8 cellular contexts compared by ENCODE assay signal in genomic region chr11:57493507-57494503, GRCh38. TPM values are rescaled to one million over a fixed set of nuclear protein-coding genes. Genes with fewer than 3 reads are reported as not detected.
A peak's percentile ranks its signal among the peaks of the same experiment; 100 is the strongest.
DNase-seq lines count a peak whose midpoint lies in the region; ATAC-seq and TF ChIP-seq lines count a peak whose summit lies in the region.

No MANE protein-coding gene starts in this region.

- POLR2A ChIA-PET in Caco-2 (lab: Charles Lee): interaction anchor here (0.6 to 1.4 kb wide), 6 partner anchors 19 to 168 kb away, joined by 3 to 13 read pairs (median 6); partner anchors contain the start of gene SLC43A1

- TF ChIP-seq CTCF in Caco-2 (IDR thresholded peaks at IDR 0.05; ENCODE audit: insufficient read depth in 1 of 2, low read depth in 1 of 2, low read length in 1 of 2, severe bottlenecking in 1 of 2, unreplicated experiment in 1 of 2) (peak; percentile 95 to 97), LNCaP clone FGC (IDR thresholded peaks at IDR 0.05; ENCODE audit: control insufficient read depth, extremely low read depth, insufficient read depth) (peak; percentile 87), chondrocyte (IDR thresholded peaks at IDR 0.05) (peak; percentile 86)

- CTCF ChIA-PET in Caco-2 (lab: Charles Lee): interaction anchor here (0.6 to 2.2 kb wide), 24 partner anchors 8 to 280 kb away, joined by 3 to 132 read pairs (median 10); partner anchors contain the start of genes RTN4RL2, SLC43A1, TIMM10 and UBE2L6

- TSS peak; percentile 98 for BruUV-seq in Caco-2 (replicated peaks; lab: Mats Ljungman, UMichigan)

- no peaks in the 10 kb centered on the region for H3K27me3 Mint-ChIP-seq in Caco-2 (ENCODE audit: insufficient read depth, unreplicated experiment)
- no peaks in the 10 kb centered on the region for H3K27me3 Mint-ChIP-seq in chondrocyte (ENCODE audit: low read depth)

- H3K4me3 Mint-ChIP-seq in Caco-2 (ENCODE audit: unreplicated experiment): peak overlapping the region; percentile 25
- H3K4me3 Mint-ChIP-seq in chondrocyte (ENCODE audit: unreplicated experiment): no peak overlapping the region
- no peak overlapping the region for H3K4me3 Mint-ChIP-seq in stimulated activated effector memory CD8-positive, alpha-beta T cell treated with anti-CD3 and anti-CD28 coated beads, Interleukin-12 subunit alpha, Interleukin-12 subunit beta, amount 100 ng/mL, for 72 hours

- H3K27ac Mint-ChIP-seq in Caco-2 (ENCODE audit: unreplicated experiment): peak overlapping the region; percentile 96
- H3K27ac Mint-ChIP-seq in chondrocyte (ENCODE audit: unreplicated experiment): no peak overlapping the region
- peak overlapping the region; percentile 82 for H3K27ac Mint-ChIP-seq in stimulated activated effector memory CD8-positive, alpha-beta T cell treated with anti-CD3 and anti-CD28 coated beads, Interleukin-12 subunit alpha, Interleukin-12 subunit beta, amount 100 ng/mL, for 72 hours

- no peaks in the 10 kb centered on the region for H3K9me3 Mint-ChIP-seq in Caco-2 (ENCODE audit: unreplicated experiment)
- H3K9me3 Mint-ChIP-seq in chondrocyte (ENCODE audit: low read depth): no peaks in the 10 kb centered on the region
- H3K9me3 Mint-ChIP-seq in stimulated activated effector memory CD8-positive, alpha-beta T cell treated with anti-CD3 and anti-CD28 coated beads, Interleukin-12 subunit alpha, Interleukin-12 subunit beta, amount 100 ng/mL, for 72 hours: no peaks in the 10 kb centered on the region

- peaks cover 67% of the 10 kb centered on the region for H3K36me3 Mint-ChIP-seq in Caco-2 (ENCODE audit: insufficient read depth, unreplicated experiment)
- H3K36me3 Mint-ChIP-seq in chondrocyte (ENCODE audit: low read depth): peaks cover 4% of the 10 kb centered on the region
- peaks cover 26% of the 10 kb centered on the region for H3K36me3 Mint-ChIP-seq in stimulated activated effector memory CD8-positive, alpha-beta T cell treated with anti-CD3 and anti-CD28 coated beads, Interleukin-12 subunit alpha, Interleukin-12 subunit beta, amount 100 ng/mL, for 72 hours

- H3K27me3 ChIP-seq in Caco-2 (replicated peaks; ENCODE audit: control insufficient read depth, insufficient read depth, low read length): no peaks in the 10 kb centered on the region

- H3K36me3 ChIP-seq in Caco-2 (ENCODE audit: control insufficient read depth, insufficient read depth, low read length): peaks cover 10% of the 10 kb centered on the region

- peak; percentile 88 for ATAC-seq in GM21447 (IDR thresholded peaks at IDR 0.05; ENCODE audit: unreplicated experiment)
- peak; percentile 75 for ATAC-seq in stimulated activated effector memory CD8-positive, alpha-beta T cell treated with anti-CD3 and anti-CD28 coated beads, Interleukin-12 subunit alpha, Interleukin-12 subunit beta, amount 100 ng/mL, for 72 hours

- no peak overlapping the region for H3K4me3 ChIP-seq in Caco-2 (ENCODE audit: low read depth, low read length)
- no peak overlapping the region for H3K4me3 ChIP-seq in LNCaP clone FGC (ENCODE audit: low read depth, low read length)

- H3K4me1 Mint-ChIP-seq in Caco-2 (ENCODE audit: low read depth, unreplicated experiment) (peaks cover 28% of the 10 kb centered on the region), chondrocyte (ENCODE audit: low read depth) (no peaks in the 10 kb centered on the region)
- peaks cover 9% of the 10 kb centered on the region for H3K4me1 Mint-ChIP-seq in stimulated activated effector memory CD8-positive, alpha-beta T cell treated with anti-CD3 and anti-CD28 coated beads, Interleukin-12 subunit alpha, Interleukin-12 subunit beta, amount 100 ng/mL, for 72 hours

- peaks cover 40% of the 10 kb centered on the region for H3K4me1 ChIP-seq in Caco-2

- no peaks in the 10 kb centered on the region for H3K9me3 ChIP-seq in Caco-2

- DNase-seq in Caco-2 (peak; percentile 95 to 96), LNCaP clone FGC (ENCODE audit: low read depth) (peak; percentile 61), chondrocyte (ENCODE audit: low spot score) (peak; percentile 72), midbrain (lab: John Stamatoyannopoulos, UW) (peak; percentile 31), MV-4-11 (lab: John Stamatoyannopoulos, UW) (no peak)
- DNase-seq in activated CD4-positive, CD25-positive, alpha-beta regulatory T cell treated with anti-CD3 and anti-CD28 coated beads, Interleukin-2, amount 50 U/mL, for 72 hours: peak; percentile 71
- DNase-seq in stimulated activated effector memory CD8-positive, alpha-beta T cell treated with anti-CD3 and anti-CD28 coated beads, Interleukin-12 subunit alpha, Interleukin-12 subunit beta, amount 100 ng/mL, for 72 hours (ENCODE audit: low spot score in 2 of 2): peak; percentile 62 to 88

- intact Hi-C loops in Caco-2 (cut with micrococcal nuclease; ENCODE audit: unreplicated experiment): loop anchor here (1.0 to 2.0 kb wide), 6 partner anchors 21 to 147 kb away; partner anchors contain the start of gene SLC43A1

RNA-seq across cellular contexts. Expression of gene SLC43A1, which starts 21.7 kb away (rescaled TPM):
- 71.7 and 80.5 TPM in 2 replicates for total RNA-seq in Caco-2 (2022)
- 5.2 to 5.6 TPM (median 5.3 TPM) in 3 replicates for total RNA-seq in chondrocyte

RNA-seq across cellular contexts. Expression of gene RTN4RL2, which starts 33.5 kb away (rescaled TPM):
- total RNA-seq in Caco-2 (2022) (5.5 and 5.6 TPM in 2 replicates), chondrocyte (0.31 to 0.57 TPM in 2 of 3 replicates, not detected in the other)

RNA-seq across cellular contexts. Expression of gene TIMM10, which starts 36.7 kb away (rescaled TPM):
- 102 and 103 TPM in 2 replicates for total RNA-seq in Caco-2 (2022)
- 37.5 to 61.6 TPM (median 43.2 TPM) in 3 replicates for total RNA-seq in chondrocyte

RNA-seq across cellular contexts. Expression of gene SMTNL1, which starts 43.6 kb away (rescaled TPM):
- 0.18 TPM in 1 of 2 replicates, not detected in the other for total RNA-seq in Caco-2 (2022)
- total RNA-seq in chondrocyte: not detected in 3 replicates

Comparison
In these comparisons a context has a peak if more than half of its experiments do, and no peak if none do; other contexts are left out.
1. RNA of gene SLC43A1, which starts 21.7 kb away (total RNA-seq): 71.7 to 80.5 TPM in Caco-2; 5.2 to 5.6 TPM in chondrocyte; every median in the first group is over 10 times any median in the second.
2. Peak in every context shown above with its lines, with median percentiles within 50 percentile points of each other: CTCF ChIP-seq.